Comparison of ENCODE assay signal across 29 cellular contexts in genomic region chr6:62904687-62905086, GRCh38.
"Had no signal": no experiment of that assay in that cellular context is flagged by ENCODE, and none has a peak within 500 bp of the region (broad histone marks: within the 10 kb centered on the region; RNA-seq: fewer than 3 reads in every experiment).

No MANE protein-coding gene starts in this region.

- H3K4me3 ChIP-seq: breast epithelium, right atrium auricular region, smooth muscle cell, thyroid gland, upper lobe of right lung had no signal

- H3K27me3 Mint-ChIP-seq: activated B cell treated with CpG ODN at 0.5 μM for 24 hours; activated CD8-positive, alpha-beta memory T cell treated with anti-CD3 and anti-CD28 coated beads, Interleukin-2, amount 10 ng/mL, durations not matched to agents 7 days and 5 days; naive thymus-derived CD8-positive, alpha-beta T cell; stimulated activated memory B cell treated with anti-CD40 and anti-IgM and Interleukin-4, amounts not matched to agents 10 μg/mL and 1 μg/mL and 100 μg/mL, for 72 hours; stimulated activated naive CD8-positive, alpha-beta T cell treated with anti-CD3 and anti-CD28 coated beads, Interleukin-15, amount 100 ng/mL, for 72 hours had no signal

- H3K27ac Mint-ChIP-seq: activated B cell treated with CpG ODN at 0.5 μM for 24 hours; activated CD8-positive, alpha-beta memory T cell treated with anti-CD3 and anti-CD28 coated beads, Interleukin-2, amount 10 ng/mL, durations not matched to agents 7 days and 5 days; activated CD8-positive, alpha-beta T cell treated with anti-CD3 and anti-CD28 coated beads, Interleukin-2, amount 10 ng/mL, durations not matched to agents 7 days and 5 days; activated naive CD4-positive, alpha-beta T cell treated with anti-CD3 and anti-CD28 coated beads, Interleukin-2, amount 50 U/mL, for 72 hours; activated T-helper 2 cell treated with anti-CD3 and anti-CD28 coated beads, Interferon-gamma antibody, Interleukin-2, Interleukin-4, amounts not matched to agents 10 μg/mL and 5 μg/mL and 100 μg/mL, durations not matched to agents 14 hours and 24 hours and 36 hours; naive thymus-derived CD8-positive, alpha-beta T cell; stimulated activated memory B cell treated with anti-CD40 and anti-IgM and Interleukin-4, amounts not matched to agents 10 μg/mL and 1 μg/mL and 100 μg/mL, for 72 hours; stimulated activated naive CD8-positive, alpha-beta T cell treated with anti-CD3 and anti-CD28 coated beads, Interleukin-15, amount 100 ng/mL, for 72 hours had no signal

- H3K4me3 Mint-ChIP-seq: activated B cell treated with CpG ODN at 0.5 μM for 24 hours; activated CD8-positive, alpha-beta memory T cell treated with anti-CD3 and anti-CD28 coated beads, Interleukin-2, amount 10 ng/mL, durations not matched to agents 7 days and 5 days; activated CD8-positive, alpha-beta T cell treated with anti-CD3 and anti-CD28 coated beads, Interleukin-2, amount 10 ng/mL, durations not matched to agents 7 days and 5 days; neural crest cell; stimulated activated memory B cell treated with anti-CD40 and anti-IgM and Interleukin-4, amounts not matched to agents 10 μg/mL and 1 μg/mL and 100 μg/mL, for 72 hours; stimulated activated naive CD8-positive, alpha-beta T cell treated with anti-CD3 and anti-CD28 coated beads, Interleukin-15, amount 100 ng/mL, for 72 hours had no signal

- H3K9me3 Mint-ChIP-seq: neural crest cell had no signal

- H3K27me3 ChIP-seq: breast epithelium, right atrium auricular region, thyroid gland, upper lobe of right lung had no signal

- H2AFZ ChIP-seq: parathyroid adenoma had no signal

- H3K4me1 Mint-ChIP-seq: activated B cell treated with CpG ODN at 0.5 μM for 24 hours; activated CD8-positive, alpha-beta memory T cell treated with anti-CD3 and anti-CD28 coated beads, Interleukin-2, amount 10 ng/mL, durations not matched to agents 7 days and 5 days; naive thymus-derived CD8-positive, alpha-beta T cell; neural crest cell; stimulated activated memory B cell treated with anti-CD40 and anti-IgM and Interleukin-4, amounts not matched to agents 10 μg/mL and 1 μg/mL and 100 μg/mL, for 72 hours; stimulated activated naive CD8-positive, alpha-beta T cell treated with anti-CD3 and anti-CD28 coated beads, Interleukin-15, amount 100 ng/mL, for 72 hours had no signal

- H3K79me2 ChIP-seq: parathyroid adenoma had no signal

- H3K9ac ChIP-seq: parathyroid adenoma had no signal

- H3K36me3 Mint-ChIP-seq: activated CD8-positive, alpha-beta memory T cell treated with anti-CD3 and anti-CD28 coated beads, Interleukin-2, amount 10 ng/mL, durations not matched to agents 7 days and 5 days; activated naive CD4-positive, alpha-beta T cell treated with anti-CD3 and anti-CD28 coated beads, Interleukin-2, amount 50 U/mL, for 72 hours; naive thymus-derived CD8-positive, alpha-beta T cell; stimulated activated memory B cell treated with anti-CD40 and anti-IgM and Interleukin-4, amounts not matched to agents 10 μg/mL and 1 μg/mL and 100 μg/mL, for 72 hours had no signal

- H3K36me3 ChIP-seq: breast epithelium, right atrium auricular region, thyroid gland, upper lobe of right lung had no signal

- DNase-seq: activated B cell treated with CpG ODN at 0.5 μM for 24 hours; activated CD8-positive, alpha-beta memory T cell treated with anti-CD3 and anti-CD28 coated beads, Interleukin-2, amount 10 ng/mL, durations not matched to agents 7 days and 5 days; activated CD8-positive, alpha-beta T cell treated with anti-CD3 and anti-CD28 coated beads, Interleukin-2, amount 10 ng/mL, durations not matched to agents 7 days and 5 days; activated T-cell treated with anti-CD3 and anti-CD28 coated beads, Interleukin-2, amount 50 U/mL, for 48 hours; central memory CD4-positive, alpha-beta T cell; foreskin fibroblast; head of caudate nucleus; hypothalamus; islet precursor cell; left cardiac atrium; midbrain; naive thymus-derived CD8-positive, alpha-beta T cell; occipital lobe; stimulated activated CD4-positive, alpha-beta T cell treated with anti-CD3 and anti-CD28 coated beads, Interleukin-1b, Interleukin-23, amount 100 ng/mL, for 48 hours; stimulated activated CD4-positive, alpha-beta T cell treated with anti-CD3 and anti-CD28 coated beads, Interleukin-4, amount 100 ng/mL, for 4 hours; stimulated activated CD8-positive, alpha-beta memory T cell treated with anti-CD3 and anti-CD28 coated beads, Interleukin-4, amount 100 ng/mL, for 48 hours; stimulated activated naive CD8-positive, alpha-beta T cell treated with anti-CD3 and anti-CD28 coated beads, Interleukin-15, amount 100 ng/mL, for 72 hours; T-helper 2 cell; thyroid gland; upper lobe of right lung had no signal

- ATAC-seq: activated CD8-positive, alpha-beta memory T cell treated with anti-CD3 and anti-CD28 coated beads, Interleukin-2, amount 10 ng/mL, durations not matched to agents 7 days and 5 days; activated CD8-positive, alpha-beta T cell treated with anti-CD3 and anti-CD28 coated beads, Interleukin-2, amount 10 ng/mL, durations not matched to agents 7 days and 5 days; activated naive CD4-positive, alpha-beta T cell treated with anti-CD3 and anti-CD28 coated beads, Interleukin-2, amount 50 U/mL, for 72 hours; esophagus mucosa; left cardiac atrium; naive thymus-derived CD8-positive, alpha-beta T cell; stimulated activated memory B cell treated with anti-CD40 and anti-IgM and Interleukin-4, amounts not matched to agents 10 μg/mL and 1 μg/mL and 100 μg/mL, for 72 hours; stimulated activated naive CD8-positive, alpha-beta T cell treated with anti-CD3 and anti-CD28 coated beads, Interleukin-15, amount 100 ng/mL, for 72 hours; upper lobe of right lung had no signal

- H3K4me1 ChIP-seq: breast epithelium, parathyroid adenoma, right atrium auricular region, thyroid gland, upper lobe of right lung had no signal

- H3K9me3 ChIP-seq: breast epithelium, right atrium auricular region, thyroid gland, upper lobe of right lung had no signal

- H3K27ac ChIP-seq: breast epithelium, parathyroid adenoma, right atrium auricular region, thyroid gland, upper lobe of right lung had no signal

- H3K4me2 ChIP-seq: smooth muscle cell had no signal
